32 cellular contexts compared by ENCODE assay signal in the genomic region with DNA sequence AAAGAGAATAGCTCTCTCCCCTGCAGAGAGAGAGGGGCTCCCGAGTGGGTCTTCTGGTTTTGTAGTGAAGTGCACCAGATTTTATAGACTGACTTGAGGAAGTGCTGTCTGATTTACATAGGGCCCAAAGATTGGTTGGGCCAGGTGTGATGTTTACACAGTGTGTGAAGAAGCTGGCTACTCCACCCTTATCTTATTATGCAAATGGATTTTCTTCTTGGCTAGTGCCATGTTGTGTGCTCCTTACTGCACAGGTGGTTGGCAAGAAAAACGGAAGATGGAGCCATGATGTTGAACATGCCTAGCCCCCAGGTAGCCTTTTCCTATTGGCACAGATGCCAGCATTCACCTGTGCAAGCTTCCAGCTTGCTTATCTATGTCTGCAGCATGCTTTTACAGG.
DNase-seq lines count a peak whose midpoint lies in the region; ATAC-seq and TF ChIP-seq lines count a peak whose summit lies in the region.
"Had no signal": no experiment of that assay in that cellular context is flagged by ENCODE, and none has a peak within 500 bp of the region (broad histone marks: within the 10 kb centered on the region; RNA-seq: fewer than 3 reads in every experiment).

No MANE protein-coding gene starts in this region.

- H3K36me3 ChIP-seq in GM23338 (ENCODE audit: insufficient read depth) = no peaks in the 10 kb centered on the region
- H3K36me3 ChIP-seq in endodermal cell (ENCODE audit: control insufficient read depth, insufficient read depth, low read length) = no peaks in the 10 kb centered on the region
- no peaks in the 10 kb centered on the region for H3K36me3 ChIP-seq in neural progenitor cell
- H3K36me3 ChIP-seq: BE2C; BLaER1; BLaER1 treated with 17β-estradiol and CSF1 and Interleukin-3, amounts not matched to agents 10 nM and 100 nM had no signal

- ATAC-seq in GM23338 (no peak), memory B cell (ENCODE audit: low read depth) (peak; percentile 26)
- ATAC-seq: A549; CD8-positive, alpha-beta T cell had no signal

- no peak for DNase-seq in GM23338 (ENCODE audit: low spot score)
- no peak for DNase-seq in endodermal cell
- no peak for DNase-seq in memory B cell (ENCODE audit: low spot score in 2 of 2)
- no peak for DNase-seq in NCI-H345 (lab: John Stamatoyannopoulos, UW)
- no peak for DNase-seq in neural progenitor cell (ENCODE audit: low spot score)
- DNase-seq in T-helper 2 cell treated with Interferon-gamma antibody and Interleukin-4, amounts not matched to agents 5 μg/mL and 100 μg/mL, for 36 hours (ENCODE audit: low spot score) = no peak
- DNase-seq: 8988T; ACHN; AML-193; BE2C; C1 segment of cervical spinal cord; Caco-2; Calu3; CD4-positive, alpha-beta memory T cell; CD4-positive, alpha-beta T cell; CD4-positive, CD25-positive, alpha-beta regulatory T cell; CD8-positive, alpha-beta memory T cell; CD8-positive, alpha-beta T cell; DMS 273 treated with DMSO at 0.1 percent for 48 hours; DMS153; DMS53; DMS79; DMS79 treated with DMSO at 0.1 percent for 48 hours; DND-41; EL had no signal

- H3K4me2 ChIP-seq in GM23338 (no peak overlapping the region), neural progenitor cell (no peak overlapping the region)
- H3K4me2 ChIP-seq: A549; BLaER1; BLaER1 treated with 17β-estradiol and CSF1 and Interleukin-3, amounts not matched to agents 10 nM and 100 nM had no signal

- no peaks in the 10 kb centered on the region for H3F3A ChIP-seq in GM23338 (replicated peaks; ENCODE audit: low read depth)
- peaks cover 3% of the 10 kb centered on the region for H3F3A ChIP-seq in neural progenitor cell (ENCODE audit: low read depth)

- H3K4me3 ChIP-seq in GM23338 = no peak overlapping the region
- peak overlapping the region; percentile 59 for H3K4me3 ChIP-seq in endodermal cell (ENCODE audit: low read length)
- H3K4me3 ChIP-seq in neural progenitor cell = no peak overlapping the region
- H3K4me3 ChIP-seq: A549; BLaER1; BLaER1 treated with 17β-estradiol and CSF1 and Interleukin-3, amounts not matched to agents 10 nM and 100 nM had no signal

- 80 to 89% methylated on average over 1 to 2 of the region's 2 CpGs for WGBS in endodermal cell (ENCODE audit: insufficient coverage in 1 of 2, insufficient read length in 1 of 2), 2 experiments

- H4K20me1 ChIP-seq in GM23338 (replicated peaks; ENCODE audit: insufficient read depth) (no peaks in the 10 kb centered on the region), neural progenitor cell (ENCODE audit: low read depth) (no peaks in the 10 kb centered on the region)
- H4K20me1 ChIP-seq: BLaER1; BLaER1 treated with 17β-estradiol and CSF1 and Interleukin-3, amounts not matched to agents 10 nM and 100 nM had no signal

- H3K27ac Mint-ChIP-seq in GM23338 (no peak overlapping the region), endodermal cell (no peak overlapping the region), memory B cell (no peak overlapping the region), neural progenitor cell (no peak overlapping the region)
- H3K27ac Mint-ChIP-seq in T-helper 2 cell treated with Interferon-gamma antibody and Interleukin-4, amounts not matched to agents 5 μg/mL and 100 μg/mL, for 36 hours = no peak overlapping the region
- H3K27ac Mint-ChIP-seq: B cell; CD14-positive monocyte; CD4-positive, alpha-beta memory T cell; CD4-positive, alpha-beta T cell; CD4-positive, CD25-positive, alpha-beta regulatory T cell; CD8-positive, alpha-beta memory T cell; CD8-positive, alpha-beta T cell had no signal

- H3K4me1 Mint-ChIP-seq in GM23338 = peaks cover 5% of the 10 kb centered on the region
- H3K4me1 Mint-ChIP-seq in endodermal cell = peaks cover 36% of the 10 kb centered on the region
- H3K4me1 Mint-ChIP-seq in memory B cell = peaks cover 6% of the 10 kb centered on the region
- no peaks in the 10 kb centered on the region for H3K4me1 Mint-ChIP-seq in neural progenitor cell
- no peaks in the 10 kb centered on the region for H3K4me1 Mint-ChIP-seq in T-helper 2 cell treated with Interferon-gamma antibody and Interleukin-4, amounts not matched to agents 5 μg/mL and 100 μg/mL, for 36 hours (ENCODE audit: low read depth)
- H3K4me1 Mint-ChIP-seq: CD14-positive monocyte; CD4-positive, alpha-beta memory T cell; CD4-positive, CD25-positive, alpha-beta regulatory T cell; CD8-positive, alpha-beta memory T cell had no signal

- peaks cover 22% of the 10 kb centered on the region for H3K9me3 ChIP-seq in endodermal cell (ENCODE audit: control insufficient read depth, low read length)
- no peaks in the 10 kb centered on the region for H3K9me3 ChIP-seq in neural progenitor cell (ENCODE audit: low read depth)
- H3K9me3 ChIP-seq: BE2C, Caco-2 had no signal

- H2AFZ ChIP-seq in GM23338 (0 out of 2 replicates have a peak overlapping the region, but pooled peaks have one; percentile 0), neural progenitor cell (replicated peaks) (no peak overlapping the region)

- H3K9me2 ChIP-seq in GM23338 (ENCODE audit: insufficient read depth) = no peaks in the 10 kb centered on the region

- H3K9ac ChIP-seq in endodermal cell (ENCODE audit: extremely low read depth, low read length, poor library complexity, severe bottlenecking) (no peak overlapping the region), neural progenitor cell (no peak overlapping the region)
- H3K9ac ChIP-seq: BLaER1; BLaER1 treated with 17β-estradiol and CSF1 and Interleukin-3, amounts not matched to agents 10 nM and 100 nM had no signal

- H3K79me2 ChIP-seq in GM23338 (replicated peaks; ENCODE audit: insufficient read depth) = no peaks in the 10 kb centered on the region
- H3K79me2 ChIP-seq in neural progenitor cell (ENCODE audit: low read depth) = no peaks in the 10 kb centered on the region

- TF ChIP-seq CTCF in GM23338 (conservative IDR thresholded peaks at IDR 0.05; ENCODE audit: low read depth in 2 of 2) (no peak), endodermal cell (conservative IDR thresholded peaks at IDR 0.05) (no peak), neural progenitor cell (IDR thresholded peaks at IDR 0.05) (no peak)

- H3K4me3 Mint-ChIP-seq in GM23338 = no peak overlapping the region
- no peak overlapping the region for H3K4me3 Mint-ChIP-seq in endodermal cell
- no peak overlapping the region for H3K4me3 Mint-ChIP-seq in memory B cell
- no peak overlapping the region for H3K4me3 Mint-ChIP-seq in neural progenitor cell
- H3K4me3 Mint-ChIP-seq in T-helper 2 cell treated with Interferon-gamma antibody and Interleukin-4, amounts not matched to agents 5 μg/mL and 100 μg/mL, for 36 hours = no peak overlapping the region
- H3K4me3 Mint-ChIP-seq: B cell; CD14-positive monocyte; CD4-positive, alpha-beta memory T cell; CD4-positive, alpha-beta T cell; CD4-positive, CD25-positive, alpha-beta regulatory T cell; CD8-positive, alpha-beta memory T cell; CD8-positive, alpha-beta T cell had no signal

- H3K36me3 Mint-ChIP-seq in GM23338 (ENCODE audit: low read depth) (peaks cover 10% of the 10 kb centered on the region; the same call in 2 of the 3 replicates), endodermal cell (ENCODE audit: low read depth) (no peaks in the 10 kb centered on the region), memory B cell (peaks cover 5% of the 10 kb centered on the region), neural progenitor cell (peaks cover 2% of the 10 kb centered on the region)
- no peaks in the 10 kb centered on the region for H3K36me3 Mint-ChIP-seq in T-helper 2 cell treated with Interferon-gamma antibody and Interleukin-4, amounts not matched to agents 5 μg/mL and 100 μg/mL, for 36 hours (ENCODE audit: low read depth)
- H3K36me3 Mint-ChIP-seq: CD14-positive monocyte; CD4-positive, alpha-beta memory T cell; CD4-positive, CD25-positive, alpha-beta regulatory T cell; CD8-positive, alpha-beta memory T cell; CD8-positive, alpha-beta T cell had no signal

- H3K9me3 Mint-ChIP-seq in GM23338 (peaks cover 8% of the 10 kb centered on the region; the same call in 2 of the 3 replicates), endodermal cell (peaks cover 21% of the 10 kb centered on the region), memory B cell (peaks cover 5% of the 10 kb centered on the region), neural progenitor cell (peaks cover 8% of the 10 kb centered on the region)
- no peaks in the 10 kb centered on the region for H3K9me3 Mint-ChIP-seq in T-helper 2 cell treated with Interferon-gamma antibody and Interleukin-4, amounts not matched to agents 5 μg/mL and 100 μg/mL, for 36 hours

- no peaks in the 10 kb centered on the region for H3K27me3 ChIP-seq in GM23338 (ENCODE audit: insufficient read depth)
- H3K27me3 ChIP-seq in endodermal cell (ENCODE audit: control insufficient read depth, insufficient read depth, low read length, poor library complexity, severe bottlenecking) = no peaks in the 10 kb centered on the region
- H3K27me3 ChIP-seq in neural progenitor cell = no peaks in the 10 kb centered on the region
- H3K27me3 ChIP-seq: BE2C; BLaER1; BLaER1 treated with 17β-estradiol and CSF1 and Interleukin-3, amounts not matched to agents 10 nM and 100 nM had no signal

- H3K4me1 ChIP-seq in GM23338 (ENCODE audit: insufficient read depth) = peaks cover 19% of the 10 kb centered on the region
- H3K4me1 ChIP-seq in endodermal cell (ENCODE audit: control insufficient read depth, insufficient read depth, low read length) = peaks cover 19% of the 10 kb centered on the region
- H3K4me1 ChIP-seq in neural progenitor cell = peaks cover 5% of the 10 kb centered on the region
- H3K4me1 ChIP-seq: A549; BLaER1; BLaER1 treated with 17β-estradiol and CSF1 and Interleukin-3, amounts not matched to agents 10 nM and 100 nM; Caco-2 had no signal

- peaks cover 2% of the 10 kb centered on the region for H3K27me3 Mint-ChIP-seq in GM23338 (ENCODE audit: insufficient read depth, low read depth, poor library complexity)
- no peaks in the 10 kb centered on the region for H3K27me3 Mint-ChIP-seq in endodermal cell (ENCODE audit: insufficient read depth)
- no peaks in the 10 kb centered on the region for H3K27me3 Mint-ChIP-seq in memory B cell
- no peaks in the 10 kb centered on the region for H3K27me3 Mint-ChIP-seq in neural progenitor cell (ENCODE audit: insufficient read depth, low read depth)
- no peaks in the 10 kb centered on the region for H3K27me3 Mint-ChIP-seq in T-helper 2 cell treated with Interferon-gamma antibody and Interleukin-4, amounts not matched to agents 5 μg/mL and 100 μg/mL, for 36 hours (ENCODE audit: low read depth)
- H3K27me3 Mint-ChIP-seq: CD4-positive, alpha-beta memory T cell; CD4-positive, alpha-beta T cell; CD4-positive, CD25-positive, alpha-beta regulatory T cell; CD8-positive, alpha-beta memory T cell had no signal

- H3K27ac ChIP-seq in GM23338 (ENCODE audit: low read depth) (no peak overlapping the region), endodermal cell (ENCODE audit: low read depth, low read length) (no peak overlapping the region), neural progenitor cell (no peak overlapping the region)
- H3K27ac ChIP-seq: 22Rv1; A549; BLaER1; BLaER1 treated with 17β-estradiol and CSF1 and Interleukin-3, amounts not matched to agents 10 nM and 100 nM; C4-2B had no signal
